1 cellular context compared by ENCODE assay signal in genomic region chr11:2563216-2564007, GRCh38.
A peak's percentile ranks its signal among the peaks of the same experiment; 100 is the strongest.
TF ChIP-seq lines count a peak whose summit lies in the region.

No MANE protein-coding gene starts in this region.

TF ChIP-seq in HepG2, 621 proteins besides CTCF, POLR2A, EP300 and RAD21 (continued from another document and continues in another):
- TF ChIP-seq KIAA2018 (CRISPR knock-in tag; IDR thresholded peaks at IDR 0.05; ENCODE audit: borderline replicate concordance): no peak
- no peak for TF ChIP-seq FOXA1 (IDR thresholded peaks at IDR 0.05)
- peak; percentile 86 for TF ChIP-seq FOXA1 (CRISPR knock-in tag; IDR thresholded peaks at IDR 0.05)
- TF ChIP-seq THAP8 (CRISPR knock-in tag; IDR thresholded peaks at IDR 0.05; ENCODE audit: borderline replicate concordance): no peak
- TF ChIP-seq LCORL (IDR thresholded peaks at IDR 0.05): no peak
- peak; percentile 82 for TF ChIP-seq LCORL (CRISPR knock-in tag; IDR thresholded peaks at IDR 0.05)
- TF ChIP-seq PHB2 (IDR thresholded peaks at IDR 0.05; ENCODE audit: partially characterized antibody): no peak
- peak; percentile 74; the same call in 1 of the 2 replicates for TF ChIP-seq KDM5B (CRISPR knock-in tag; IDR thresholded peaks at IDR 0.05; ENCODE audit: borderline replicate concordance)
- TF ChIP-seq SNRNP70 (IDR thresholded peaks at IDR 0.05; ENCODE audit: low read depth, low read length): no peak
- TF ChIP-seq ZNF513 (CRISPR knock-in tag; conservative IDR thresholded peaks at IDR 0.05): no peak
- TF ChIP-seq MEIS2 (CRISPR knock-in tag; IDR thresholded peaks at IDR 0.05): peak; percentile 93
- peak; percentile 64; the same call in 1 of the 2 replicates for TF ChIP-seq SNAPC5 (CRISPR knock-in tag; IDR thresholded peaks at IDR 0.05; ENCODE audit: borderline replicate concordance)
- TF ChIP-seq PRPF4 (IDR thresholded peaks at IDR 0.05; ENCODE audit: low read depth, low read length, poor library complexity, severe bottlenecking): no peak
- no peak for TF ChIP-seq TBP (CRISPR knock-in tag; IDR thresholded peaks at IDR 0.05)
- TF ChIP-seq SUZ12 (IDR thresholded peaks at IDR 0.05; ENCODE audit: low read depth, low read length): no peak
- TF ChIP-seq NKX3-1 (CRISPR knock-in tag; IDR thresholded peaks at IDR 0.05): peak; percentile 83; the same call in 1 of the 2 replicates
- TF ChIP-seq ZIK1 (CRISPR knock-in tag; IDR thresholded peaks at IDR 0.05; ENCODE audit: borderline replicate concordance, low read depth): peak; percentile 11; the same call in 1 of the 2 replicates
- TF ChIP-seq ZNF253 (CRISPR knock-in tag; IDR thresholded peaks at IDR 0.05; ENCODE audit: borderline replicate concordance): no peak
- TF ChIP-seq TRIM22 (IDR thresholded peaks at IDR 0.05): no peak
- no peak for TF ChIP-seq ZNF362 (CRISPR knock-in tag; IDR thresholded peaks at IDR 0.05; ENCODE audit: borderline replicate concordance)
- peak; percentile 91; the same call in 1 of the 2 replicates for TF ChIP-seq MED13 (CRISPR knock-in tag; IDR thresholded peaks at IDR 0.05)
- TF ChIP-seq SIN3A (IDR thresholded peaks at IDR 0.05; ENCODE audit: borderline replicate concordance, low read depth, low read length): no peak
- no peak for TF ChIP-seq MATR3 (CRISPR knock-in tag; IDR thresholded peaks at IDR 0.05)
- TF ChIP-seq SMYD3 (CRISPR knock-in tag; IDR thresholded peaks at IDR 0.05): peak; percentile 27; the same call in 1 of the 2 replicates
- TF ChIP-seq ZNF382 (CRISPR knock-in tag; IDR thresholded peaks at IDR 0.05; ENCODE audit: borderline replicate concordance): no peak
- TF ChIP-seq MAF1 (CRISPR knock-in tag; IDR thresholded peaks at IDR 0.05; ENCODE audit: borderline replicate concordance): no peak
- TF ChIP-seq AHDC1 (CRISPR knock-in tag; IDR thresholded peaks at IDR 0.05; ENCODE audit: borderline replicate concordance): peak; percentile 82; the same call in 1 of the 2 replicates
- TF ChIP-seq ZNF609 (CRISPR knock-in tag; IDR thresholded peaks at IDR 0.05; ENCODE audit: borderline replicate concordance): no peak
- no peak for TF ChIP-seq HNRNPH1 (optimal IDR thresholded peaks at IDR 0.05; ENCODE audit: low read depth, low read length)
- TF ChIP-seq EHMT2 (IDR thresholded peaks at IDR 0.05; ENCODE audit: borderline replicate concordance, low read depth, low read length): no peak
